In the genomic region with DNA sequence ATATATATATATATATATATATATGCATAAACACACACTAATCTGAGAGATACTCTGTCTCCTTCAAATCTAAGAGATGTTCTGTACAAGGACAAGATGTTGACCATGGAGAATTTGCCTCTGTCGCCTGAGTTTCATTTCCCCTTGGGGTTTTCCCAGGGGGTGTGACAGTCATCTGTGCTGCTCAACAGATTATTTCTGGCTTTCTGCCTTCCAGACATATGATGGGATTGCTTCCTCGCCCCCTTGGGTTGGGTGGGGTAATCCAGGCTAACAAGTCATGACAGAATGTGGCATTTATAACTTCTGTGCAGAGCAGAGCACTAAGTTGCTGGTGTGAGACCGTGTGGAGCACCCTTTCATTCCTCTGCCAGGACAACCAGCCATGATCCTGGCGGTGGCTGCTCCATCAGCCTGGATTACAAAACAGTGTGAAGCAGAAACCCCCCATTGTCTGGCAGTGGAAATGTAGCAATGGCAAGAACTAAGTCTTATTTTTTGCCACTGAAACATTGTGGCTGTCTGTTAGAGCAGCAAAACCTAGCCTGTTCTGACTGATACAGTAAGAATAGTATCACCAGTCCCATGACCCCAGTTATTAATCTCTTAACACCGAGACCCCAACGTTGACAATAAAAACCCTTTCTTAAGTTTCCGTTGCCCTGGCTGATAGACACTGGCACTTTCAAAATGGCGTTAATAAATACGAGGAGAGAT, we compare ENCODE assay signal across 12 cellular contexts. TPM values are rescaled to one million over a fixed set of nuclear protein-coding genes. Genes with fewer than 3 reads are reported as not detected.
DNase-seq lines count a peak whose midpoint lies in the region; ATAC-seq, FAIRE-seq and TF ChIP-seq lines count a peak whose summit lies in the region.
"Had no signal": no experiment of that assay in that cellular context is flagged by ENCODE, and none has a peak within 500 bp of the region (broad histone marks: within the 10 kb centered on the region; RNA-seq: fewer than 3 reads in every experiment).

No MANE protein-coding gene starts in this region.

- H3K36me3 Mint-ChIP-seq in stimulated activated naive B cell treated with anti-CD40 and anti-IgM and Interleukin-4, amounts not matched to agents 10 μg/mL and 1 μg/mL and 100 μg/mL, for 72 hours: no peaks in the 10 kb centered on the region
- H3K36me3 Mint-ChIP-seq: stimulated activated effector memory CD8-positive, alpha-beta T cell treated with anti-CD3 and anti-CD28 coated beads, Interleukin-12 subunit alpha, Interleukin-12 subunit beta, amount 100 ng/mL, for 72 hours had no signal

- peaks cover 0 to 2% of the 10 kb centered on the region in 2 donors for H3K9me3 Mint-ChIP-seq in stimulated activated naive B cell treated with anti-CD40 and anti-IgM and Interleukin-4, amounts not matched to agents 10 μg/mL and 1 μg/mL and 100 μg/mL, for 72 hours
- H3K9me3 Mint-ChIP-seq: stimulated activated effector memory CD8-positive, alpha-beta T cell treated with anti-CD3 and anti-CD28 coated beads, Interleukin-12 subunit alpha, Interleukin-12 subunit beta, amount 100 ng/mL, for 72 hours had no signal

- peak; percentile 90 for ATAC-seq in HG02870 (IDR thresholded peaks at IDR 0.05; ENCODE audit: unreplicated experiment)
- peak; percentile 97 for ATAC-seq in stimulated activated naive B cell treated with anti-CD40 and anti-IgM and Interleukin-4, amounts not matched to agents 10 μg/mL and 1 μg/mL and 100 μg/mL, for 72 hours (replicated peaks)
- ATAC-seq in foreskin keratinocyte: no peak

- TF ChIP-seq POLR2A in NB4 (IDR thresholded peaks at IDR 0.05; ENCODE audit: extremely low read depth, insufficient read length) (no peak), H54 (IDR thresholded peaks at IDR 0.05; ENCODE audit: low read depth, low read length) (no peak)

- no peak overlapping the region for H3K4me3 ChIP-seq in NB4 (ENCODE audit: low read depth, low read length)

- peaks cover 4% of the 10 kb centered on the region for H3K27me3 ChIP-seq in foreskin keratinocyte

- FAIRE-seq in H54 (lab: Jason Lieb, UNC): no peak

- no peaks in the 10 kb centered on the region for H3K4me1 ChIP-seq in foreskin keratinocyte

- H3K4me1 Mint-ChIP-seq in stimulated activated naive B cell treated with anti-CD40 and anti-IgM and Interleukin-4, amounts not matched to agents 10 μg/mL and 1 μg/mL and 100 μg/mL, for 72 hours: peaks cover 15 to 42% of the 10 kb centered on the region in 2 donors
- H3K4me1 Mint-ChIP-seq: stimulated activated effector memory CD8-positive, alpha-beta T cell treated with anti-CD3 and anti-CD28 coated beads, Interleukin-12 subunit alpha, Interleukin-12 subunit beta, amount 100 ng/mL, for 72 hours had no signal

- H3K27ac Mint-ChIP-seq in stimulated activated naive B cell treated with anti-CD40 and anti-IgM and Interleukin-4, amounts not matched to agents 10 μg/mL and 1 μg/mL and 100 μg/mL, for 72 hours: peak overlapping the region; percentile 65
- H3K27ac Mint-ChIP-seq: stimulated activated effector memory CD8-positive, alpha-beta T cell treated with anti-CD3 and anti-CD28 coated beads, Interleukin-12 subunit alpha, Interleukin-12 subunit beta, amount 100 ng/mL, for 72 hours had no signal

- peak overlapping the region in 1 of 2 donors; percentile 21 for H3K4me3 Mint-ChIP-seq in stimulated activated naive B cell treated with anti-CD40 and anti-IgM and Interleukin-4, amounts not matched to agents 10 μg/mL and 1 μg/mL and 100 μg/mL, for 72 hours
- H3K4me3 Mint-ChIP-seq: stimulated activated effector memory CD8-positive, alpha-beta T cell treated with anti-CD3 and anti-CD28 coated beads, Interleukin-12 subunit alpha, Interleukin-12 subunit beta, amount 100 ng/mL, for 72 hours had no signal

- DNase-seq in SIG-M5 treated with dmso at 0.1 percent for 504 hours (lab: John Stamatoyannopoulos, UW; ENCODE audit: unreplicated experiment) (peak; percentile 64), SIG-M5 (lab: John Stamatoyannopoulos, UW) (no peak), NB4 (ENCODE audit: low read depth) (peak; percentile 23), foreskin keratinocyte (no peak), RKO (ENCODE audit: low spot score) (no peak), H54 (ENCODE audit: insufficient read length, low spot score) (no peak)
- peak; percentile 63 for DNase-seq in stimulated activated naive B cell treated with anti-CD40 and anti-IgM and Interleukin-4, amounts not matched to agents 10 μg/mL and 1 μg/mL and 100 μg/mL, for 72 hours
- DNase-seq: retina, SK-N-SH had no signal

- H3K27ac ChIP-seq in foreskin keratinocyte: no peak overlapping the region
- H3K27ac ChIP-seq: 22Rv1 had no signal

- TF ChIP-seq CTCF in NB4 (IDR thresholded peaks at IDR 0.05; ENCODE audit: low read depth, low read length) (no peak), foreskin keratinocyte (conservative IDR thresholded peaks at IDR 0.05) (no peak)

- H3K27me3 Mint-ChIP-seq in stimulated activated naive B cell treated with anti-CD40 and anti-IgM and Interleukin-4, amounts not matched to agents 10 μg/mL and 1 μg/mL and 100 μg/mL, for 72 hours: no peaks in the 10 kb centered on the region

RNA-seq across cellular contexts. Expression of gene USP6NL, which starts 13.7 kb away (rescaled TPM):
- 12.5 and 13.1 TPM in 2 replicates for total RNA-seq in foreskin keratinocyte
- 5.0 and 5.1 TPM in 2 replicates for polyA plus RNA-seq in foreskin keratinocyte

Comparison
In these comparisons a context has a peak if more than half of its experiments do, and no peak if none do; other contexts are left out.
1. DNase-seq: peak in SIG-M5 treated with dmso at 0.1 percent for 504 hours (single experiment), NB4 (single experiment) and stimulated activated naive B cell treated with anti-CD40 and anti-IgM and Interleukin-4, amounts not matched to agents 10 μg/mL and 1 μg/mL and 100 μg/mL, for 72 hours (single experiment); none in SIG-M5 (single experiment), foreskin keratinocyte (0 of 2), RKO (single experiment) and H54 (single experiment).